Comparison of ENCODE assay signal across 28 cellular contexts in the genomic region with DNA sequence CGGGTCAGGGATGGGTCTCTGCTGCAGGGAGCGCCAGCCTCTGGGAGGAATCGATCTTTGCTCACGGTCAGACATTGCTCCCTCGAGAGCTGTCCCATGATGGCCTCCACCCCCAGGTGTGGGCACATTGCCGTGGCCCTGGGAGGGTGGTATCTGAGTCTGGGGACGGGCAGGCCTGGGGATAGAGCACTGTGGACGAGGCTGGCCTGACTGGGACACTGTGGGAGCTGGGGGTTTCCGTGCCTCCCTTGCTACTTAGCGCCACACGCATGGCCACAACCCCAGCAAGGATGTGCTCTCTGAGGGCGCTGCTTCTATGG. TPM values are rescaled to one million over a fixed set of nuclear protein-coding genes. Genes with fewer than 3 reads are reported as not detected.
"Had no signal": no experiment of that assay in that cellular context is flagged by ENCODE, and none has a peak within 500 bp of the region (broad histone marks: within the 10 kb centered on the region; RNA-seq: fewer than 3 reads in every experiment).

No MANE protein-coding gene starts in this region.

- H3K4me1 Mint-ChIP-seq: endodermal cell; immature natural killer cell; naive thymus-derived CD4-positive, alpha-beta T cell had no signal

- H3K79me2 ChIP-seq: parathyroid adenoma had no signal

- H3K36me3 ChIP-seq: colonic mucosa, heart left ventricle, neutrophil, prostate gland, right atrium auricular region, sigmoid colon, thoracic aorta, upper lobe of left lung had no signal

- DNase-seq: caudate nucleus; cerebellar nuclear complex; colonic mucosa; effector CD8-positive, alpha-beta T cell; endodermal cell; foreskin keratinocyte; hippocampal formation; immature natural killer cell; islet precursor cell; mesendoderm; midbrain; naive thymus-derived CD4-positive, alpha-beta T cell; sigmoid colon; stimulated activated naive B cell treated with anti-CD40 and anti-IgM and Interleukin-4, amounts not matched to agents 10 μg/mL and 1 μg/mL and 100 μg/mL, for 72 hours; upper lobe of left lung had no signal

- H3K9me3 ChIP-seq: colonic mucosa, gastroesophageal sphincter, heart left ventricle, neutrophil, prostate gland, right atrium auricular region, sigmoid colon, thoracic aorta, tibial nerve, upper lobe of left lung had no signal

- H3K27me3 Mint-ChIP-seq: stimulated activated naive CD8-positive, alpha-beta T cell treated with anti-CD3 and anti-CD28 coated beads, Interleukin-15, Interleukin-2, amounts not matched to agents 100 ng/mL and 50 ng/mL, for 24 hours had no signal

- H3K9me3 Mint-ChIP-seq: dendritic cell treated with granulocyte-macrophage colony-stimulating factor and Interleukin-4, amounts not matched to agents 40 ng/mL and 50 ng/mL, for 4 days; endodermal cell; immature natural killer cell; naive thymus-derived CD4-positive, alpha-beta T cell; stimulated activated naive CD8-positive, alpha-beta T cell treated with anti-CD3 and anti-CD28 coated beads, Interleukin-15, Interleukin-2, amounts not matched to agents 100 ng/mL and 50 ng/mL, for 24 hours had no signal

- H2AFZ ChIP-seq: parathyroid adenoma had no signal

- H3K27ac ChIP-seq: colonic mucosa, epithelial cell of prostate, foreskin keratinocyte, gastroesophageal sphincter, heart left ventricle, neutrophil, parathyroid adenoma, prostate gland, right atrium auricular region, sigmoid colon, thoracic aorta, tibial nerve, upper lobe of left lung had no signal

- H3K4me1 ChIP-seq: colonic mucosa, foreskin keratinocyte, gastroesophageal sphincter, heart left ventricle, parathyroid adenoma, prostate gland, right atrium auricular region, sigmoid colon, tibial nerve, upper lobe of left lung had no signal

- H3K4me3 ChIP-seq: colonic mucosa, gastroesophageal sphincter, heart left ventricle, prostate gland, right atrium auricular region, sigmoid colon, thoracic aorta, tibial nerve, upper lobe of left lung had no signal

- H3K4me3 Mint-ChIP-seq: dendritic cell treated with granulocyte-macrophage colony-stimulating factor and Interleukin-4, amounts not matched to agents 40 ng/mL and 50 ng/mL, for 4 days; endodermal cell; immature natural killer cell; naive thymus-derived CD4-positive, alpha-beta T cell; stimulated activated naive B cell treated with anti-CD40 and anti-IgM and Interleukin-4, amounts not matched to agents 10 μg/mL and 1 μg/mL and 100 μg/mL, for 72 hours; stimulated activated naive CD8-positive, alpha-beta T cell treated with anti-CD3 and anti-CD28 coated beads, Interleukin-15, Interleukin-2, amounts not matched to agents 100 ng/mL and 50 ng/mL, for 24 hours had no signal

- FAIRE-seq: urothelium cell line had no signal

- ATAC-seq: esophagus mucosa; foreskin keratinocyte; gastroesophageal sphincter; heart left ventricle; naive thymus-derived CD4-positive, alpha-beta T cell; stimulated activated naive B cell treated with anti-CD40 and anti-IgM and Interleukin-4, amounts not matched to agents 10 μg/mL and 1 μg/mL and 100 μg/mL, for 72 hours had no signal

- H3K27me3 ChIP-seq: colonic mucosa, foreskin keratinocyte, gastroesophageal sphincter, heart left ventricle, right atrium auricular region, sigmoid colon, tibial nerve, upper lobe of left lung had no signal

- H3K27ac Mint-ChIP-seq: dendritic cell treated with granulocyte-macrophage colony-stimulating factor and Interleukin-4, amounts not matched to agents 40 ng/mL and 50 ng/mL, for 4 days; endodermal cell; immature natural killer cell; naive thymus-derived CD4-positive, alpha-beta T cell; stimulated activated naive B cell treated with anti-CD40 and anti-IgM and Interleukin-4, amounts not matched to agents 10 μg/mL and 1 μg/mL and 100 μg/mL, for 72 hours; stimulated activated naive CD8-positive, alpha-beta T cell treated with anti-CD3 and anti-CD28 coated beads, Interleukin-15, Interleukin-2, amounts not matched to agents 100 ng/mL and 50 ng/mL, for 24 hours had no signal

- H3K9ac ChIP-seq: parathyroid adenoma had no signal

- H3K36me3 Mint-ChIP-seq: immature natural killer cell; naive thymus-derived CD4-positive, alpha-beta T cell; stimulated activated naive B cell treated with anti-CD40 and anti-IgM and Interleukin-4, amounts not matched to agents 10 μg/mL and 1 μg/mL and 100 μg/mL, for 72 hours had no signal

RNA-seq across cellular contexts. Expression of a gene that starts 55.7 kb away (rescaled TPM):
- polyA plus RNA-seq: foreskin keratinocyte, immature natural killer cell had no signal
